ENCODE assay signal across 8 cellular contexts in the genomic region with DNA sequence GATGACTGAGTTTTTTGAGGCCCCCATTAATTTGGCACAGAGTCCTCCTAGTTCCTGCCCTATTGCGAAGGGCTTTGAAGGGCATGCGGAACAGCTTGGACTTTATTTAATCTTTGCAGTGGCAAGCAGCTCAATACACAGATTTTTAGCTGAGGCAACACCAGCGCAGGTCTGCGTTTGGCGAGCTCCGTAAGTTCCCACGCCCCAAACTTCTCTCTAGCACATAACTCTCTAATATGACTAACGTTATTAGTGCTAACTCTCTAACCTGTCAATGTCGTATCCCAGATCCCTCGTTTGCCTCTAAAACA. TPM values are rescaled to one million over a fixed set of nuclear protein-coding genes. Genes with fewer than 3 reads are reported as not detected.
DNase-seq lines count a peak whose midpoint lies in the region; ATAC-seq and TF ChIP-seq lines count a peak whose summit lies in the region.

No MANE protein-coding gene starts in this region.

- intact Hi-C loops in ovary (cut with DNase I) = loop anchor here in 1 of 4 donors (10.0 kb wide), 1 partner anchor 293 kb away; no protein-coding TSS in a partner anchor

- H3K4me1 ChIP-seq in ovary (ENCODE audit: insufficient read depth) = peaks cover 1% of the 10 kb centered on the region

- peak overlapping the region; percentile 99 for H3K4me3 Mint-ChIP-seq in activated CD8-positive, alpha-beta memory T cell treated with anti-CD3 and anti-CD28 coated beads, Interleukin-2, amount 10 ng/mL, durations not matched to agents 7 days and 5 days

- ATAC-seq in activated CD8-positive, alpha-beta memory T cell treated with anti-CD3 and anti-CD28 coated beads, Interleukin-2, amount 10 ng/mL, durations not matched to agents 7 days and 5 days = no peak
- ATAC-seq in omental fat pad (ENCODE audit: low FRiP score) = no peak

- H3K4me3 ChIP-seq in MG63 (peak overlapping the region; percentile 75), epithelial cell of esophagus (ENCODE audit: low read length) (peak overlapping the region; percentile 96), ovary (peak overlapping the region; percentile 65)

- H3K27me3 Mint-ChIP-seq in activated CD8-positive, alpha-beta memory T cell treated with anti-CD3 and anti-CD28 coated beads, Interleukin-2, amount 10 ng/mL, durations not matched to agents 7 days and 5 days = no peaks in the 10 kb centered on the region

- CTCF ChIA-PET in activated CD8-positive, alpha-beta memory T cell treated with anti-CD3 and anti-CD28 coated beads, Interleukin-2, amount 10 ng/mL, durations not matched to agents 7 days and 5 days (lab: Charles Lee) = interaction anchor here (0.7 to 3.9 kb wide), 8 partner anchors 9 to 293 kb away, joined by 3 to 26 read pairs (median 6); partner anchors contain the start of genes ATP5F1C and KIN

- no peak for TF ChIP-seq POLR2A in ovary (IDR thresholded peaks at IDR 0.05)

- peak overlapping the region; percentile 89 for H3K27ac Mint-ChIP-seq in activated CD8-positive, alpha-beta memory T cell treated with anti-CD3 and anti-CD28 coated beads, Interleukin-2, amount 10 ng/mL, durations not matched to agents 7 days and 5 days

- H3K9me3 Mint-ChIP-seq in activated CD8-positive, alpha-beta memory T cell treated with anti-CD3 and anti-CD28 coated beads, Interleukin-2, amount 10 ng/mL, durations not matched to agents 7 days and 5 days (ENCODE audit: low read depth) = no peaks in the 10 kb centered on the region

- H3K36me3 ChIP-seq in MG63 (no peaks in the 10 kb centered on the region), ovary (no peaks in the 10 kb centered on the region)

- H3K9me3 ChIP-seq in MG63 (no peaks in the 10 kb centered on the region), ovary (no peaks in the 10 kb centered on the region)

- TF ChIP-seq CTCF in epithelial cell of esophagus (IDR thresholded peaks at IDR 0.05; ENCODE audit: insufficient read depth, low read depth, low read length, missing control alignments) (no peak), ovary (IDR thresholded peaks at IDR 0.05) (no peak), omental fat pad (IDR thresholded peaks at IDR 0.05) (no peak)

- DNase-seq in activated CD8-positive, alpha-beta memory T cell treated with anti-CD3 and anti-CD28 coated beads, Interleukin-2, amount 10 ng/mL, durations not matched to agents 7 days and 5 days = no peak
- no peak for DNase-seq in activated CD8-positive, alpha-beta memory T cell treated with anti-CD3 and anti-CD28 coated beads, Interleukin-2, amount 50 U/mL, for 4 hours
- DNase-seq in MG63 = no peak
- DNase-seq in epithelial cell of esophagus (ENCODE audit: low read depth) = no peak
- no peak for DNase-seq in ovary
- no peak for DNase-seq in omental fat pad (ENCODE audit: low spot score)
- DNase-seq in AG08395 (ENCODE audit: low spot score) = no peak
- no peak for DNase-seq in putamen (ENCODE audit: low spot score)

- peaks cover 35% of the 10 kb centered on the region for H3K4me1 Mint-ChIP-seq in activated CD8-positive, alpha-beta memory T cell treated with anti-CD3 and anti-CD28 coated beads, Interleukin-2, amount 10 ng/mL, durations not matched to agents 7 days and 5 days

- no peak for TF ChIP-seq EP300 in ovary (IDR thresholded peaks at IDR 0.05)

- 0 to 1% (median 1%) methylated on average over 10 of the region's 10 CpGs for WGBS in ovary, 3 donors

- H3K27ac ChIP-seq in ovary = no peak overlapping the region

- H3K27me3 ChIP-seq in MG63 (no peaks in the 10 kb centered on the region), ovary (no peaks in the 10 kb centered on the region)

- peaks cover 3% of the 10 kb centered on the region for H3K36me3 Mint-ChIP-seq in activated CD8-positive, alpha-beta memory T cell treated with anti-CD3 and anti-CD28 coated beads, Interleukin-2, amount 10 ng/mL, durations not matched to agents 7 days and 5 days

RNA-seq across cellular contexts. Expression of gene TAF3, which starts 0.4 kb away (rescaled TPM):
- 10 to 100 TPM; 15.6 to 15.8 TPM for total RNA-seq in activated CD8-positive, alpha-beta memory T cell treated with anti-CD3 and anti-CD28 coated beads, Interleukin-2, amount 10 ng/mL, durations not matched to agents 7 days and 5 days
- 0.92 and 4.4 TPM in 2 replicates for total RNA-seq in MG63 (2014; rRNA removed; shearing (Covaris generic); ENCODE audit: low replicate concordance)
- 10 to 100 TPM in 5 of 7 donors, 1 to 10 TPM in 2; 8.0 to 13.7 (median 11.8) TPM for total RNA-seq in ovary
- 10 to 100 TPM in 1 of 2 donors, 1 to 10 TPM in 1; 7.1 to 15.9 TPM for polyA plus RNA-seq in ovary
- total RNA-seq in omental fat pad = 1 to 10 TPM; 4.9 to 8.8 (median 6.4) TPM

RNA-seq across cellular contexts. Expression of gene ATP5F1C, which starts 30.0 kb away (rescaled TPM):
- 100 to 1,000 TPM; 285 to 287 TPM for total RNA-seq in activated CD8-positive, alpha-beta memory T cell treated with anti-CD3 and anti-CD28 coated beads, Interleukin-2, amount 10 ng/mL, durations not matched to agents 7 days and 5 days
- total RNA-seq in MG63 (2014; rRNA removed; shearing (Covaris generic); ENCODE audit: low replicate concordance) = 499 and 516 TPM in 2 replicates
- 100 to 1,000 TPM; 154 to 214 (median 191) TPM for total RNA-seq in ovary
- polyA plus RNA-seq in ovary = 100 to 1,000 TPM; 179 to 324 TPM
- 100 to 1,000 TPM; 174 to 218 (median 205) TPM for total RNA-seq in omental fat pad

RNA-seq across cellular contexts. Expression of gene KIN, which starts 30.1 kb away (rescaled TPM):
- 10 to 100 TPM; 12.9 to 15.0 TPM for total RNA-seq in activated CD8-positive, alpha-beta memory T cell treated with anti-CD3 and anti-CD28 coated beads, Interleukin-2, amount 10 ng/mL, durations not matched to agents 7 days and 5 days
- total RNA-seq in MG63 (2014; rRNA removed; shearing (Covaris generic); ENCODE audit: low replicate concordance) = 13.0 and 34.8 TPM in 2 replicates
- total RNA-seq in ovary (10 to 100 TPM in 5 of 7 donors, 1 to 10 TPM in 2; 7.4 to 14.6 (median 12.1) TPM), omental fat pad (1 to 10 TPM; 3.6 to 8.7 (median 7.3) TPM)
- polyA plus RNA-seq in ovary = 10 to 100 TPM in 1 of 2 donors, 1 to 10 TPM in 1; 8.2 to 11.4 TPM
